ENCODE assay signal across 25 cellular contexts in the genomic region with DNA sequence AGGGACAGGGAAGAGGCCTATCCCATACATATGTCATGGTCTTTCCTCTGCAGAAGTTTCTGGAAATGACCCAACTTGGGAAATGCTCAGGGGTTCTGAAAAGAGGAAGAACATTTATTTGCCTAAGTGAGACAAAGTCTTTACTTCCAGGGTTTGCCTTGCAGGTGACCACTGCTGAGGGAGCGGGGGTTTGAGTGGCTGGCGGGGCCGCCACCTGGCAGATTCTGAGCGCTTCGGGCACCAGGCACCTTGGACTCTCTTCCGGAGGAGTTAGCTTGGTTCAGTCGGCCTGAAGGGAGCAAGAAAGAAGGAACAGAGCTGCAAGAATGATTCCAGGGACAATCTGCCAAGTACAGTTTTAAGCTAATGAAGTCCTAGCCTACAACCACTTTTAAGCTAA. TPM values are rescaled to one million over a fixed set of nuclear protein-coding genes. Genes with fewer than 3 reads are reported as not detected.
A peak's percentile ranks its signal among the peaks of the same experiment; 100 is the strongest.
DNase-seq lines count a peak whose midpoint lies in the region; ATAC-seq and TF ChIP-seq lines count a peak whose summit lies in the region.
"Had no signal": no experiment of that assay in that cellular context is flagged by ENCODE, and none has a peak within 500 bp of the region (broad histone marks: within the 10 kb centered on the region; RNA-seq: fewer than 3 reads in every experiment).

No MANE protein-coding gene starts in this region.

- 0 out of 2 replicates have a peak overlapping the region, but pooled peaks have one; percentile 35 for H3K27ac Mint-ChIP-seq in GM23338
- H3K27ac Mint-ChIP-seq in chondrocyte (ENCODE audit: unreplicated experiment) = peak overlapping the region; percentile 49
- H3K27ac Mint-ChIP-seq in neural progenitor cell = peak overlapping the region; percentile 81
- H3K27ac Mint-ChIP-seq in CD8-positive, alpha-beta T cell = no peak overlapping the region

- in situ Hi-C loops in KBM-7 (cut with MboI; ENCODE audit: low pct_unique_long_range_greater_than_20kb, low sequenced_read_pairs) (no loop called here), GM23248 (cut with MboI) (no loop called here)

- H3K4me3 ChIP-seq in GM23338 = no peak overlapping the region
- no peak overlapping the region for H3K4me3 ChIP-seq in neural progenitor cell
- H3K4me3 ChIP-seq in CD8-positive, alpha-beta T cell (ENCODE audit: low read depth, low read length) = no peak overlapping the region
- no peak overlapping the region for H3K4me3 ChIP-seq in GM23248

- H3K4me1 ChIP-seq in GM23338 (ENCODE audit: insufficient read depth) = peaks cover 28% of the 10 kb centered on the region
- H3K4me1 ChIP-seq in neural progenitor cell = peaks cover 29% of the 10 kb centered on the region
- H3K4me1 ChIP-seq in CD8-positive, alpha-beta T cell (ENCODE audit: insufficient read depth, low read length) = peaks cover 22% of the 10 kb centered on the region
- H3K4me1 ChIP-seq in GM23248 (ENCODE audit: insufficient read depth) = peaks cover 15% of the 10 kb centered on the region

- peaks cover 4% of the 10 kb centered on the region for H3K27me3 Mint-ChIP-seq in GM23338 (ENCODE audit: insufficient read depth, low read depth, poor library complexity)
- H3K27me3 Mint-ChIP-seq in chondrocyte (ENCODE audit: low read depth) = no peaks in the 10 kb centered on the region
- H3K27me3 Mint-ChIP-seq in neural progenitor cell (ENCODE audit: insufficient read depth, low read depth) = no peaks in the 10 kb centered on the region
- H3K27me3 Mint-ChIP-seq in CD8-positive, alpha-beta T cell (ENCODE audit: low read depth) = no peaks in the 10 kb centered on the region

- H3K9me3 Mint-ChIP-seq in GM23338 (no peaks in the 10 kb centered on the region; the same call in 2 of the 3 replicates), chondrocyte (ENCODE audit: low read depth) (no peaks in the 10 kb centered on the region), neural progenitor cell (no peaks in the 10 kb centered on the region)
- H3K9me3 Mint-ChIP-seq in CD8-positive, alpha-beta T cell = no peaks in the 10 kb centered on the region

- POLR2A ChIA-PET in CD8-positive, alpha-beta T cell (lab: Charles Lee) = no interaction called here

- no peaks in the 10 kb centered on the region for H4K20me1 ChIP-seq in GM23338 (replicated peaks; ENCODE audit: insufficient read depth)
- H4K20me1 ChIP-seq in neural progenitor cell (ENCODE audit: low read depth) = no peaks in the 10 kb centered on the region
- H4K20me1 ChIP-seq in GM23248 (ENCODE audit: insufficient read depth) = no peaks in the 10 kb centered on the region

- H3K36me3 ChIP-seq in GM23338 (ENCODE audit: insufficient read depth) (no peaks in the 10 kb centered on the region), neural progenitor cell (no peaks in the 10 kb centered on the region), GM23248 (ENCODE audit: low read depth) (no peaks in the 10 kb centered on the region)
- H3K36me3 ChIP-seq in CD8-positive, alpha-beta T cell (ENCODE audit: insufficient read depth, low read length) = peaks cover 13% of the 10 kb centered on the region

- H3K9me2 ChIP-seq in GM23338 (ENCODE audit: insufficient read depth) (0 out of 2 replicates have a peak, but pooled peaks cover 4% of the 10 kb centered on the region), GM23248 (ENCODE audit: insufficient read depth) (no peaks in the 10 kb centered on the region)

- H3K79me2 ChIP-seq in GM23338 (replicated peaks; ENCODE audit: insufficient read depth) (no peaks in the 10 kb centered on the region), neural progenitor cell (ENCODE audit: low read depth) (no peaks in the 10 kb centered on the region), GM23248 (ENCODE audit: insufficient read depth) (no peaks in the 10 kb centered on the region)

- H3K4me1 Mint-ChIP-seq in GM23338 (peaks cover 32% of the 10 kb centered on the region), chondrocyte (ENCODE audit: low read depth) (peaks cover 63% of the 10 kb centered on the region), neural progenitor cell (peaks cover 42% of the 10 kb centered on the region)
- H3K4me1 Mint-ChIP-seq in CD8-positive, alpha-beta T cell (ENCODE audit: low read depth) = peaks cover 20% of the 10 kb centered on the region

- H3K4me3 Mint-ChIP-seq in GM23338 (no peak overlapping the region), chondrocyte (ENCODE audit: unreplicated experiment) (no peak overlapping the region), neural progenitor cell (no peak overlapping the region)
- H3K4me3 Mint-ChIP-seq in CD8-positive, alpha-beta T cell = no peak overlapping the region

- H3K9ac ChIP-seq in neural progenitor cell = no peak overlapping the region
- no peak overlapping the region for H3K9ac ChIP-seq in GM23248

- H3K9me3 ChIP-seq in neural progenitor cell (ENCODE audit: low read depth) (no peaks in the 10 kb centered on the region), GM23248 (ENCODE audit: low read depth) (no peaks in the 10 kb centered on the region)
- no peaks in the 10 kb centered on the region for H3K9me3 ChIP-seq in CD8-positive, alpha-beta T cell (ENCODE audit: low read length)

- H3F3A ChIP-seq in GM23338 (replicated peaks; ENCODE audit: low read depth) (no peaks in the 10 kb centered on the region), neural progenitor cell (ENCODE audit: low read depth) (no peaks in the 10 kb centered on the region), GM23248 (ENCODE audit: insufficient read depth) (peaks cover 21% of the 10 kb centered on the region)

- no peak overlapping the region for H3K27ac ChIP-seq in GM23338 (ENCODE audit: low read depth)
- no peak overlapping the region for H3K27ac ChIP-seq in neural progenitor cell
- H3K27ac ChIP-seq in CD8-positive, alpha-beta T cell (ENCODE audit: low read depth, low read length) = no peak overlapping the region
- no peak overlapping the region for H3K27ac ChIP-seq in GM23248
- H3K27ac ChIP-seq: HL-60 had no signal

- 88 to 89% methylated on average over 7 of the region's 7 CpGs for WGBS in GM23248 (ENCODE audit: low coverage in 1 of 2, low lambda C conversion rate in 2 of 2, missing lambda C conversion rate in 2 of 2), 2 experiments

- H3K36me3 Mint-ChIP-seq in GM23338 (ENCODE audit: low read depth) (peaks cover 19% of the 10 kb centered on the region), chondrocyte (ENCODE audit: low read depth) (peaks cover 8% of the 10 kb centered on the region), neural progenitor cell (peaks cover 34% of the 10 kb centered on the region)
- H3K36me3 Mint-ChIP-seq in CD8-positive, alpha-beta T cell = peaks cover 58% of the 10 kb centered on the region

- no peak for ATAC-seq in GM23338
- ATAC-seq in CD8-positive, alpha-beta T cell = no peak
- ATAC-seq: SK-N-SH treated with all-trans-retinoic acid at 6 μM for 48 hours had no signal

- no peaks in the 10 kb centered on the region for H3K27me3 ChIP-seq in GM23338 (ENCODE audit: insufficient read depth)
- H3K27me3 ChIP-seq in neural progenitor cell = no peaks in the 10 kb centered on the region
- no peaks in the 10 kb centered on the region for H3K27me3 ChIP-seq in CD8-positive, alpha-beta T cell (ENCODE audit: insufficient read depth, low read length)
- H3K27me3 ChIP-seq in GM23248 (replicated peaks; ENCODE audit: insufficient read depth) = no peaks in the 10 kb centered on the region

- no peak overlapping the region for H2AFZ ChIP-seq in GM23338
- H2AFZ ChIP-seq in neural progenitor cell (replicated peaks) = no peak overlapping the region
- no peak overlapping the region for H2AFZ ChIP-seq in GM23248

- no peak for TF ChIP-seq CTCF in GM23338 (conservative IDR thresholded peaks at IDR 0.05; ENCODE audit: low read depth in 2 of 2)
- no peak for TF ChIP-seq CTCF in chondrocyte (IDR thresholded peaks at IDR 0.05)
- no peak for TF ChIP-seq CTCF in neural progenitor cell (IDR thresholded peaks at IDR 0.05)
- no peak for TF ChIP-seq CTCF in CD8-positive, alpha-beta T cell (IDR thresholded peaks at IDR 0.05)

- no peak for DNase-seq in GM23338 (ENCODE audit: low spot score)
- peak; percentile 62 for DNase-seq in KBM-7
- no peak for DNase-seq in chondrocyte (ENCODE audit: low spot score)
- no peak for DNase-seq in neural progenitor cell (ENCODE audit: low spot score)
- DNase-seq in CD8-positive, alpha-beta T cell = no peak
- no peak for DNase-seq in NCI-H2107 (lab: John Stamatoyannopoulos, UW)
- no peak for DNase-seq in GM23248
- DNase-seq: ACHN, C1 segment of cervical spinal cord, COR-L47, DMS 273 treated with DMSO at 0.1 percent for 48 hours, DND-41, HCEC 1CT, MM.1S, NCI-H1092 treated with DMSO at 0.1 percent for 48 hours, NCI-H2081, NCI-H446 treated with DMSO at 0.1 percent for 48 hours, NCI-H69, OCI-M1, SHP77 treated with DMSO at 0.1 percent for 48 hours had no signal

- intact Hi-C loops in CD8-positive, alpha-beta T cell (cut with DNase I, micrococcal nuclease) = loop anchor here in 1 of 2 experiments (5.0 kb wide), 1 partner anchor 44 kb away; the partner anchor contains the start of gene CEP41

- H3K4me2 ChIP-seq in GM23338 (no peak overlapping the region), neural progenitor cell (no peak overlapping the region), GM23248 (ENCODE audit: unreplicated experiment) (no peak overlapping the region)

- CTCF ChIA-PET in CD8-positive, alpha-beta T cell (lab: Charles Lee) = interaction anchor here (2.2 kb wide), 1 partner anchor 14 kb away, joined by 9 read pairs; no protein-coding TSS in a partner anchor

RNA-seq across cellular contexts. Expression of gene CPA1, which starts 18.5 kb away (rescaled TPM):
- not detected in 2 replicates for total RNA-seq in GM23338 (2014; rRNA removed; shearing (Covaris generic))
- polyA plus RNA-seq in GM23338 (2016; fragmentation: Nextera tagmentation; extraction: Ambion mirVana) = not detected in 2 replicates
- 0.20 TPM in 1 of 3 replicates, not detected in the others for total RNA-seq in chondrocyte
- total RNA-seq in neural progenitor cell (ENCODE audit: low replicate concordance) = not detected in 2 replicates
- total RNA-seq in CD8-positive, alpha-beta T cell = not detected
- not detected in 2 replicates for total RNA-seq in GM23248 (2014; rRNA removed; shearing (Covaris generic))
- polyA plus RNA-seq in GM23248 (2016; fragmentation: Nextera tagmentation; extraction: Ambion mirVana) = not detected in 2 replicates
- total RNA-seq: G401, HT1080, RPMI7951 had no signal

RNA-seq across cellular contexts. Expression of gene CEP41, which starts 42.1 kb away (rescaled TPM):
- total RNA-seq in GM23338 (2014; rRNA removed; shearing (Covaris generic)) = 11.5 and 17.4 TPM in 2 replicates
- polyA plus RNA-seq in GM23338 (2016; fragmentation: Nextera tagmentation; extraction: Ambion mirVana) = 25.0 and 26.2 TPM in 2 replicates
- 10.3 to 13.9 TPM (median 10.4 TPM) in 3 replicates for total RNA-seq in chondrocyte
- 14.5 and 16.5 TPM in 2 replicates for total RNA-seq in neural progenitor cell (ENCODE audit: low replicate concordance)
- 1 to 10 TPM; 4.8 to 5.5 TPM for total RNA-seq in CD8-positive, alpha-beta T cell
- total RNA-seq in GM23248 (2014; rRNA removed; shearing (Covaris generic)) = 8.1 and 18.3 TPM in 2 replicates
- polyA plus RNA-seq in GM23248 (2016; fragmentation: Nextera tagmentation; extraction: Ambion mirVana) = 32.3 and 33.9 TPM in 2 replicates
- total RNA-seq: G401 had no signal

RNA-seq across cellular contexts. Expression of gene CPA5, which starts 54.1 kb away (rescaled TPM):
- total RNA-seq in GM23338 (2014; rRNA removed; shearing (Covaris generic)) = not detected in 2 replicates
- polyA plus RNA-seq in GM23338 (2016; fragmentation: Nextera tagmentation; extraction: Ambion mirVana) (not detected in 2 replicates), GM23248 (2016; fragmentation: Nextera tagmentation; extraction: Ambion mirVana) (0.23 TPM in 1 of 2 replicates, not detected in the other)
- total RNA-seq in chondrocyte (not detected in 3 replicates), neural progenitor cell (ENCODE audit: low replicate concordance) (0.50 TPM in 1 of 2 replicates, not detected in the other)
- total RNA-seq in CD8-positive, alpha-beta T cell = not detected
- total RNA-seq in GM23248 (2014; rRNA removed; shearing (Covaris generic)) = not detected in 2 replicates
- total RNA-seq: G401, HT1080 had no signal
